32 cellular contexts compared by ENCODE assay signal in the genomic region with DNA sequence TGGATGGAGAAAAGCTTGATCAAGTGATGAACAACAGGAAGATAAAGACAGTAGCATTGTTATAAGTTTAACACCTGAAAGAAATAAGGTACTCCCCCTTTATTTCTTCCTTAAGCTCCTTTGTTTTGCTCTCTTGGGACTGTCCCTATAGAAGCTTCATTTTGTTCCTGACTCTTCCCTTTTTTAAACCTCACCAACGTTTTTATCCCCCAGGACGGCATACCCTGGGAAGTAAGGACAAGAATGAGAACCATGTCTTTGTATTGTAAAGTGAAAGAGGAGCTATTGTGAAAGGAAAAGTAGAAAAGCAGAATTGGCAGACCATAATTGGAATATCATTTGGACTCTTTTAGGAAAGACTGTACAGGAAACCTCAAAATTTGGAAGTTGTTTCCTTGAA.
"Had no signal": no experiment of that assay in that cellular context is flagged by ENCODE, and none has a peak within 500 bp of the region (broad histone marks: within the 10 kb centered on the region; RNA-seq: fewer than 3 reads in every experiment).

No MANE protein-coding gene starts in this region.

- H3K36me3 ChIP-seq: adrenal gland, breast epithelium had no signal

- H3K4me3 ChIP-seq: adrenal gland, body of pancreas, breast epithelium, PC-9 had no signal

- DNase-seq: activated CD4-positive, alpha-beta T cell treated with anti-CD3 and anti-CD28 coated beads for 1 hour; activated CD4-positive, alpha-beta T cell treated with anti-CD3 and anti-CD28 coated beads, Interleukin-2, amount 10 ng/mL, durations not matched to agents 24 days and 14 days; activated CD4-positive, alpha-beta T cell treated with anti-CD3 and anti-CD28 coated beads, Interleukin-2, amount 50 U/mL, for 4 hours; activated CD4-positive, CD25-positive, alpha-beta regulatory T cell; activated CD8-positive, alpha-beta T cell treated with anti-CD3 and anti-CD28 coated beads for 36 hours; activated gamma-delta T cell; activated naive CD4-positive, alpha-beta T cell treated with Interleukin-2 at 50 U/mL for 16 hours; activated T-cell treated with anti-CD3 and anti-CD28 coated beads, Interleukin-2, amount 50 U/mL, for 1 hour; adrenal gland; body of pancreas; NCI-H1092 treated with DMSO at 0.1 percent for 48 hours; NCI-H1417; NCI-H146; NCI-H187; NCI-H2029 treated with DMSO at 0.1 percent for 48 hours; NCI-H2107; NCI-H2171; NCI-H446; NCI-H510A treated with DMSO at 0.1 percent for 48 hours; NCI-H748 treated with DMSO at 0.1 percent for 48 hours; NK-92 treated with Interleukin-12 subunit alpha and Interleukin-12 subunit beta, amount 100 ng/mL, for 24 hours; PC-9; SIG-M5; T-cell; T-helper 17 cell had no signal

- H3K36me3 Mint-ChIP-seq: activated naive CD4-positive, alpha-beta T cell treated with anti-CD3 and anti-CD28 coated beads, Interleukin-2, amount 50 U/mL, for 72 hours; T-cell had no signal

- H3K4me3 Mint-ChIP-seq: activated CD4-positive, alpha-beta T cell treated with anti-CD3 and anti-CD28 coated beads, Interleukin-2, amount 10 ng/mL, durations not matched to agents 24 days and 14 days; activated CD8-positive, alpha-beta T cell treated with anti-CD3 and anti-CD28 coated beads for 36 hours; T-cell; T-helper 17 cell had no signal

- H3K4me1 Mint-ChIP-seq: activated CD4-positive, alpha-beta T cell treated with anti-CD3 and anti-CD28 coated beads, Interleukin-2, amount 10 ng/mL, durations not matched to agents 24 days and 14 days; T-cell; T-helper 17 cell had no signal

- H3K9me3 ChIP-seq: adrenal gland, body of pancreas, breast epithelium had no signal

- H3K9me3 Mint-ChIP-seq: activated CD4-positive, alpha-beta T cell treated with anti-CD3 and anti-CD28 coated beads, Interleukin-2, amount 10 ng/mL, durations not matched to agents 24 days and 14 days; activated T-helper 2 cell treated with anti-CD3 and anti-CD28 coated beads, Interferon-gamma antibody, Interleukin-2, Interleukin-4, amounts not matched to agents 10 μg/mL and 5 μg/mL and 100 μg/mL, durations not matched to agents 14 hours and 24 hours and 36 hours had no signal

- H3K27ac ChIP-seq: adrenal gland, body of pancreas, breast epithelium, PC-9, RWPE1, VCaP had no signal

- H3K4me2 ChIP-seq: PC-9 had no signal

- H3K27me3 Mint-ChIP-seq: activated CD4-positive, alpha-beta T cell treated with anti-CD3 and anti-CD28 coated beads, Interleukin-2, amount 10 ng/mL, durations not matched to agents 24 days and 14 days; activated CD8-positive, alpha-beta T cell treated with anti-CD3 and anti-CD28 coated beads for 36 hours; T-cell; T-helper 17 cell had no signal

- H3K4me1 ChIP-seq: adrenal gland, body of pancreas, breast epithelium had no signal

- H3K27me3 ChIP-seq: adrenal gland, body of pancreas, breast epithelium had no signal

- H2AFZ ChIP-seq: PC-9 had no signal

- ATAC-seq: activated CD8-positive, alpha-beta T cell treated with anti-CD3 and anti-CD28 coated beads for 36 hours; activated naive CD4-positive, alpha-beta T cell treated with anti-CD3 and anti-CD28 coated beads, Interleukin-2, amount 50 U/mL, for 72 hours; body of pancreas; Right ventricle myocardium inferior; SK-N-SH treated with all-trans-retinoic acid at 6 μM for 48 hours; T-cell; T-helper 17 cell had no signal

- H3K27ac Mint-ChIP-seq: activated CD4-positive, alpha-beta T cell treated with anti-CD3 and anti-CD28 coated beads, Interleukin-2, amount 10 ng/mL, durations not matched to agents 24 days and 14 days; activated CD8-positive, alpha-beta T cell treated with anti-CD3 and anti-CD28 coated beads for 36 hours; activated naive CD4-positive, alpha-beta T cell treated with anti-CD3 and anti-CD28 coated beads, Interleukin-2, amount 50 U/mL, for 72 hours; activated T-helper 2 cell treated with anti-CD3 and anti-CD28 coated beads, Interferon-gamma antibody, Interleukin-2, Interleukin-4, amounts not matched to agents 10 μg/mL and 5 μg/mL and 100 μg/mL, durations not matched to agents 14 hours and 24 hours and 36 hours; T-cell; T-helper 17 cell had no signal
